ENCODE assay signal across 6 cellular contexts in the genomic region with DNA sequence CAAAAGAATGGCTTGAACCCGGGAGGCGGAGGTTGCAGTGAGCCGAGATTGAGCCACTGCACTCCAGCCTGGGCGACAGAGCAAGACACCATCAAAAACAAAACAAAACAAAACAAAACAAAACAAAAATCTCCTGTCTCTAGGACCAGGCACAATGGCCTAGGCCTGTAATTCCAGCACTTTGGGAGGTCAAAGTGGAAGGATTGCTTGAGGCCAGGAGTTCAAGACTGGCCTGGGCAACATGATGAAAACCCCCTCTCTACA. TPM values are rescaled to one million over a fixed set of nuclear protein-coding genes. Genes with fewer than 3 reads are reported as not detected.
"Had no signal": no experiment of that assay in that cellular context is flagged by ENCODE, and none has a peak within 500 bp of the region (broad histone marks: within the 10 kb centered on the region; RNA-seq: fewer than 3 reads in every experiment).

No MANE protein-coding gene starts in this region.

RNA-seq across cellular contexts. Expression of gene ZDHHC19, which starts 27.1 kb away (rescaled TPM):
- total RNA-seq: activated CD8-positive, alpha-beta T cell treated with anti-CD3 and anti-CD28 coated beads for 36 hours; activated T-cell treated with anti-CD3 and anti-CD28 coated beads, Interleukin-2, amount 50 U/mL, for 4 hours; astrocyte; Right ventricle myocardium superior; SJCRH30 had no signal
- polyA plus RNA-seq: SK-N-SH had no signal

RNA-seq across cellular contexts. Expression of gene SLC51A, which starts 32.2 kb away (rescaled TPM):
- total RNA-seq: activated CD8-positive, alpha-beta T cell treated with anti-CD3 and anti-CD28 coated beads for 36 hours; activated T-cell treated with anti-CD3 and anti-CD28 coated beads, Interleukin-2, amount 50 U/mL, for 4 hours; astrocyte; Right ventricle myocardium superior; SJCRH30 had no signal
- polyA plus RNA-seq: SK-N-SH had no signal
